ENCODE assay signal across 1 cellular context in genomic region chr1:160370561-160371345, GRCh38.
TF ChIP-seq lines count a peak whose summit lies in the region.

No MANE protein-coding gene starts in this region.

TF ChIP-seq in H1, 55 proteins besides CTCF, POLR2A, EP300 and RAD21:
- no peak for TF ChIP-seq SRF (IDR thresholded peaks at IDR 0.05; ENCODE audit: low read depth, low read length)
- TF ChIP-seq HDAC6 (IDR thresholded peaks at IDR 0.05; ENCODE audit: low read depth, low read length): no peak
- no peak for TF ChIP-seq ATF3 (IDR thresholded peaks at IDR 0.05; ENCODE audit: insufficient read depth, low read depth, low read length)
- no peak for TF ChIP-seq BACH1 (IDR thresholded peaks at IDR 0.05; ENCODE audit: low read length)
- TF ChIP-seq ASH2L (IDR thresholded peaks at IDR 0.05; ENCODE audit: low read length): no peak
- no peak for TF ChIP-seq SIX5 (IDR thresholded peaks at IDR 0.05; ENCODE audit: low read depth, low read length)
- no peak for TF ChIP-seq NANOG (IDR thresholded peaks at IDR 0.05; ENCODE audit: insufficient read depth, low read depth, low read length, poor library complexity, severe bottlenecking)
